In the genomic region with DNA sequence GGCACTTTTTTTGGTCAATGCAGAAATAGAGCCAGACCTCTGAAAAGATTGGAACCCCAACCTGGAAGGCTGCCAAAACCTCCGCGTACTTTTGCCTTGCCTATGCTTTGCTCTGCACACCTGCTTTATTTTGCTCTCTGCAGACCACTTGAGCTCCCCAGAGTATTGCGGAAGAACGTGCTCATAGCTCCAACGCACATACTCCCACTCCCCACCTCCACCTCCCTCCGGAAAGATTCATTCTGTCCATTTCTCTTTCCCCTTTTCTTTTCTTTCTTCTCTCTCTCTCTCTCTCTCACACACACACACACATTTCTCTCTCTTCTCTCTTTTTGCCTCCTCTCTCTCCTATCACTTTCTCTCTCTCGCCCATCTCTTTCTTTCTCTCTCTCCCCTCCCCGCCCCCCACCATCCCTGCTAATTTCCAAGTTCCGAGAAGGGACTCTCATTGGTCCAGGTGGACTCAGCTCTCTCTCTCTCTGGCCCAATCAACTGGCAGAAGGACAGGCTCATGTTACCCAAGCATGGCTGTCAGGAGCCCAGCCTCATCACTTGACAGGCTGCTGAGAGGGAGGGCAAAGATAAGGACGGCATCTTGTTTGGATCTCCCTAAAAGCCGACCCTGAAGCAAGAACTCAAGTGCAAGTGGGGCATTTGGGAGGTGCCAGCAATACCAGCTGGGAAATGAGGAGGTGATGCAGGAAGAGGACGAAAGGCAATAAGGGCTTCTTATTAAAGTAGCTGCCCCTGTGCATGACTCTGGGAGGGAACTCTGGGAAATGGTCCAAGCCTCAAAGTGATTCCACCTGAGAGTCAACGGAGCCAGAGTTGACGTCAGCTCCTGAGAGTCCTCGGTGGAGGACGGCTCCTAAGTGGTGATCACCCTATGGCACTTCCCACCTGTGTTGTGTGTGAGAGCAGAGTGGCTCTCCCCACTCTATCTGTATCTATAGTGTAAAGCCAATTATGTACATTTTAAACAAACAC, we compare ENCODE assay signal across 10 cellular contexts.
DNase-seq lines count a peak whose midpoint lies in the region; ATAC-seq, FAIRE-seq and TF ChIP-seq lines count a peak whose summit lies in the region.
"Had no signal": no experiment of that assay in that cellular context is flagged by ENCODE, and none has a peak within 500 bp of the region (broad histone marks: within the 10 kb centered on the region; RNA-seq: fewer than 3 reads in every experiment).

No MANE protein-coding gene starts in this region.

- no peaks in the 10 kb centered on the region; the same call in 1 of the 2 replicates for H3K23me2 ChIP-seq in H1 (ENCODE audit: low read depth, low read length)

- no peaks in the 10 kb centered on the region for H3K9me3 Mint-ChIP-seq in activated naive CD4-positive, alpha-beta T cell treated with anti-CD3 and anti-CD28 coated beads, Interleukin-2, amount 50 U/mL, for 72 hours
- H3K9me3 Mint-ChIP-seq: activated T-helper 17 cell treated with anti-CD3 and anti-CD28 coated beads, Interleukin-2, amount 50 U/mL, for 72 hours had no signal

- no peak overlapping the region for H2BK5ac ChIP-seq in H1 (ENCODE audit: low read depth, low read length)

- no peak overlapping the region for H2BK120ac ChIP-seq in H1 (replicated peaks; ENCODE audit: low read depth, low read length)

- H2BK15ac ChIP-seq in H1 (ENCODE audit: low read length), result no peak overlapping the region

- no peaks in the 10 kb centered on the region for H4K20me1 ChIP-seq in H1 (replicated peaks in 1 of 2; ENCODE audit: control insufficient read depth in 1 of 2, insufficient read depth in 2 of 2, low read length in 2 of 2)

- POLR2A ChIA-PET in H1 (lab: Charles Lee; ENCODE audit: partially characterized antibody), result no interaction called here

- H3K4ac ChIP-seq in H1 (replicated peaks; ENCODE audit: insufficient read length, low read depth, low read length), result no peak overlapping the region

- no peak overlapping the region for H3K56ac ChIP-seq in H1 (replicated peaks; ENCODE audit: insufficient read length, low read depth, low read length)

- no peaks in the 10 kb centered on the region for H3K79me1 ChIP-seq in H1 (ENCODE audit: low read depth, low read length)

- peak; percentile 71 for DNase-seq in M059J (ENCODE audit: low read depth)
- peak; percentile 73 for DNase-seq in NCI-H2227 (lab: John Stamatoyannopoulos, UW; ENCODE audit: unreplicated experiment)
- DNase-seq in H1 (ENCODE audit: low read depth in 1 of 2, low spot score in 2 of 2), result no peak
- DNase-seq in gastrocnemius medialis, result no peak
- DNase-seq in activated naive CD4-positive, alpha-beta T cell treated with anti-CD3 and anti-CD28 coated beads, Interleukin-2, amount 50 U/mL, for 72 hours (ENCODE audit: low spot score in 2 of 2), result no peak
- no peak for DNase-seq in RKO (ENCODE audit: low spot score)
- DNase-seq: posterior cingulate gyrus had no signal

- no peak overlapping the region for H2AFZ ChIP-seq in H1 (ENCODE audit: low read length)

- no peak for TF ChIP-seq RAD21 in H1 (IDR thresholded peaks at IDR 0.05 in 1 of 2, conservative IDR thresholded peaks at IDR 0.05 in 1 of 2; ENCODE audit: low read depth in 2 of 2, low read length in 2 of 2)

- no peak overlapping the region for H2BK20ac ChIP-seq in H1 (ENCODE audit: low read length)

- no peak overlapping the region for H3K27ac Mint-ChIP-seq in activated naive CD4-positive, alpha-beta T cell treated with anti-CD3 and anti-CD28 coated beads, Interleukin-2, amount 50 U/mL, for 72 hours
- H3K27ac Mint-ChIP-seq: activated T-helper 17 cell treated with anti-CD3 and anti-CD28 coated beads, Interleukin-2, amount 50 U/mL, for 72 hours had no signal

- H3K4me3 ChIP-seq in H1 (ENCODE audit: extremely low read depth in 1 of 4, insufficient read depth in 2 of 4, low read depth in 3 of 4, low read length in 4 of 4) (no peak overlapping the region), gastrocnemius medialis (peak overlapping the region in 1 of 4 donors; percentile 15)
- H3K4me3 ChIP-seq: thoracic aorta had no signal

- FAIRE-seq in H1 (lab: Jason Lieb, UNC), result no peak

- no peak overlapping the region for H2BK12ac ChIP-seq in H1 (ENCODE audit: low read depth, low read length)

- H3K14ac ChIP-seq in H1 (ENCODE audit: insufficient read length), result no peak overlapping the region

- H3K18ac ChIP-seq in H1 (ENCODE audit: extremely low read depth, low read length), result no peak overlapping the region

- H3K27ac ChIP-seq in H1 (ENCODE audit: low read depth, low read length) (no peak overlapping the region), gastrocnemius medialis (no peak overlapping the region)
- H3K27ac ChIP-seq: thoracic aorta had no signal

- H4K5ac ChIP-seq in H1 (ENCODE audit: insufficient read length, low read depth, low read length), result no peak overlapping the region

- no peak overlapping the region for H3K9ac ChIP-seq in H1 (replicated peaks in 1 of 4; ENCODE audit: extremely low read depth in 1 of 4, low read depth in 3 of 4, low read length in 3 of 4)

- no peak overlapping the region for H4K8ac ChIP-seq in H1 (ENCODE audit: extremely low read depth, insufficient read depth, low read length)

- H4K91ac ChIP-seq in H1 (replicated peaks; ENCODE audit: insufficient read length, low read length), result no peak overlapping the region

- H3K23ac ChIP-seq in H1 (ENCODE audit: insufficient read length), result no peak overlapping the region

- H2AK5ac ChIP-seq in H1 (ENCODE audit: low read depth, low read length), result no peak overlapping the region

- CTCF ChIA-PET in H1 (lab: Charles Lee; ENCODE audit: partially characterized antibody), result interaction anchor here (0.8 to 2.1 kb wide), 3 partner anchors 23 to 110 kb away, joined by 3 to 6 read pairs (median 3); no protein-coding TSS in a partner anchor

- WGBS in H1 (ENCODE audit: extremely low coverage in 1 of 2, insufficient coverage in 1 of 2, insufficient read length in 1 of 2, insufficient replicate concordance in 2 of 2, low coverage in 1 of 2, low lambda C conversion rate in 2 of 2, missing lambda C conversion rate in 1 of 2), 2 experiments, result 94 to 96% methylated on average over 2 to 16 of the region's 16 CpGs

- TF ChIP-seq POLR2A in H1 (IDR thresholded peaks at IDR 0.05; ENCODE audit: control extremely low read depth in 1 of 2, low read depth in 2 of 2, low read length in 2 of 2) (no peak), gastrocnemius medialis (IDR thresholded peaks at IDR 0.05) (no peak)

- H3K4me2 ChIP-seq in H1 (ENCODE audit: insufficient read depth in 1 of 2, low read depth in 2 of 2, low read length in 2 of 2), result no peak overlapping the region

- H3K36me3 Mint-ChIP-seq in activated naive CD4-positive, alpha-beta T cell treated with anti-CD3 and anti-CD28 coated beads, Interleukin-2, amount 50 U/mL, for 72 hours, result no peaks in the 10 kb centered on the region

- no peak for TF ChIP-seq EP300 in H1 (IDR thresholded peaks at IDR 0.05; ENCODE audit: borderline replicate concordance in 1 of 2, low read depth in 2 of 2, low read length in 2 of 2)

- H3K27me3 ChIP-seq in H1 (replicated peaks in 1 of 4; ENCODE audit: control insufficient read depth in 3 of 4, extremely low read depth in 1 of 4, insufficient read depth in 3 of 4, low read length in 3 of 4) (no peaks in the 10 kb centered on the region), gastrocnemius medialis (no peaks in the 10 kb centered on the region)

- H3K4me1 ChIP-seq in H1 (replicated peaks in 1 of 4; ENCODE audit: control insufficient read depth in 3 of 4, insufficient read depth in 4 of 4, low read length in 3 of 4) (no peaks in the 10 kb centered on the region), gastrocnemius medialis (peaks cover 0 to 3% of the 10 kb centered on the region in 2 donors)

- intact Hi-C loops in gastrocnemius medialis (cut with DNase I; ENCODE audit: low total_unique reads), result no loop called here

- in situ Hi-C loops in gastrocnemius medialis (cut with MboI; ENCODE audit: low sequenced_read_pairs in 4 of 4), result no loop called here

- H3K9me3 ChIP-seq in H1 (ENCODE audit: insufficient read depth in 2 of 2, low read depth in 1 of 2, low read length in 1 of 2) (no peaks in the 10 kb centered on the region), gastrocnemius medialis (no peaks in the 10 kb centered on the region)
- H3K9me3 ChIP-seq: thoracic aorta had no signal

- H3K79me2 ChIP-seq in H1 (ENCODE audit: control insufficient read depth in 1 of 2, insufficient read depth in 2 of 2, low read length in 2 of 2), result no peaks in the 10 kb centered on the region

- peak; percentile 48 to 65 for ATAC-seq in gastrocnemius medialis
- ATAC-seq in activated naive CD4-positive, alpha-beta T cell treated with anti-CD3 and anti-CD28 coated beads, Interleukin-2, amount 50 U/mL, for 72 hours, result no peak
- no peak for ATAC-seq in GM18498 (IDR thresholded peaks at IDR 0.05; ENCODE audit: unreplicated experiment)
- ATAC-seq: activated T-helper 17 cell treated with anti-CD3 and anti-CD28 coated beads, Interleukin-2, amount 50 U/mL, for 72 hours had no signal

- TF ChIP-seq CTCF in H1 (IDR thresholded peaks at IDR 0.05; ENCODE audit: control extremely low read depth in 1 of 3, insufficient read depth in 1 of 3, low read depth in 1 of 3, low read length in 3 of 3) (no peak), gastrocnemius medialis (IDR thresholded peaks at IDR 0.05 in 4 of 5, conservative IDR thresholded peaks at IDR 0.05 in 1 of 5) (no peak)

- H3K36me3 ChIP-seq in H1 (ENCODE audit: control insufficient read depth in 2 of 4, insufficient read depth in 4 of 4, low read length in 3 of 4) (no peaks in the 10 kb centered on the region), gastrocnemius medialis (no peaks in the 10 kb centered on the region)
- H3K36me3 ChIP-seq: thoracic aorta had no signal

TF ChIP-seq in H1, 55 proteins besides CTCF, POLR2A, EP300 and RAD21:
- TF ChIP-seq SRF (IDR thresholded peaks at IDR 0.05; ENCODE audit: low read depth, low read length), result no peak
- TF ChIP-seq, protein P1, sequence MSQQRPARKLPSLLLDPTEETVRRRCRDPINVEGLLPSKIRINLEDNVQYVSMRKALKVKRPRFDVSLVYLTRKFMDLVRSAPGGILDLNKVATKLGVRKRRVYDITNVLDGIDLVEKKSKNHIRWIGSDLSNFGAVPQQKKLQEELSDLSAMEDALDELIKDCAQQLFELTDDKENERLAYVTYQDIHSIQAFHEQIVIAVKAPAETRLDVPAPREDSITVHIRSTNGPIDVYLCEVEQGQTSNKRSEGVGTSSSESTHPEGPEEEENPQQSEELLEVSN (IDR thresholded peaks at IDR 0.05), result no peak
- no peak for TF ChIP-seq CHD2 (IDR thresholded peaks at IDR 0.05; ENCODE audit: low read length)
- TF ChIP-seq, protein P2, sequence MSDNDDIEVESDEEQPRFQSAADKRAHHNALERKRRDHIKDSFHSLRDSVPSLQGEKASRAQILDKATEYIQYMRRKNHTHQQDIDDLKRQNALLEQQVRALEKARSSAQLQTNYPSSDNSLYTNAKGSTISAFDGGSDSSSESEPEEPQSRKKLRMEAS (IDR thresholded peaks at IDR 0.05), result 0 out of 2 replicates have a peak, but pooled peaks have one; percentile 21
- TF ChIP-seq SIRT6 (IDR thresholded peaks at IDR 0.05; ENCODE audit: low read length), result no peak

Comparison
In these comparisons a context has a peak if more than half of its experiments do, and no peak if none do; other contexts are left out.
1. DNase-seq: peak in M059J (single experiment) and NCI-H2227 (single experiment); none in H1 (0 of 2), gastrocnemius medialis (0 of 2), activated naive CD4-positive, alpha-beta T cell treated with anti-CD3 and anti-CD28 coated beads, Interleukin-2, amount 50 U/mL, for 72 hours (0 of 2) and RKO (single experiment).
2. ATAC-seq: peak in gastrocnemius medialis (2 of 2); none in activated naive CD4-positive, alpha-beta T cell treated with anti-CD3 and anti-CD28 coated beads, Interleukin-2, amount 50 U/mL, for 72 hours (0 of 2) and GM18498 (single experiment).